Comparison of ENCODE assay signal across 8 cellular contexts in the genomic region with DNA sequence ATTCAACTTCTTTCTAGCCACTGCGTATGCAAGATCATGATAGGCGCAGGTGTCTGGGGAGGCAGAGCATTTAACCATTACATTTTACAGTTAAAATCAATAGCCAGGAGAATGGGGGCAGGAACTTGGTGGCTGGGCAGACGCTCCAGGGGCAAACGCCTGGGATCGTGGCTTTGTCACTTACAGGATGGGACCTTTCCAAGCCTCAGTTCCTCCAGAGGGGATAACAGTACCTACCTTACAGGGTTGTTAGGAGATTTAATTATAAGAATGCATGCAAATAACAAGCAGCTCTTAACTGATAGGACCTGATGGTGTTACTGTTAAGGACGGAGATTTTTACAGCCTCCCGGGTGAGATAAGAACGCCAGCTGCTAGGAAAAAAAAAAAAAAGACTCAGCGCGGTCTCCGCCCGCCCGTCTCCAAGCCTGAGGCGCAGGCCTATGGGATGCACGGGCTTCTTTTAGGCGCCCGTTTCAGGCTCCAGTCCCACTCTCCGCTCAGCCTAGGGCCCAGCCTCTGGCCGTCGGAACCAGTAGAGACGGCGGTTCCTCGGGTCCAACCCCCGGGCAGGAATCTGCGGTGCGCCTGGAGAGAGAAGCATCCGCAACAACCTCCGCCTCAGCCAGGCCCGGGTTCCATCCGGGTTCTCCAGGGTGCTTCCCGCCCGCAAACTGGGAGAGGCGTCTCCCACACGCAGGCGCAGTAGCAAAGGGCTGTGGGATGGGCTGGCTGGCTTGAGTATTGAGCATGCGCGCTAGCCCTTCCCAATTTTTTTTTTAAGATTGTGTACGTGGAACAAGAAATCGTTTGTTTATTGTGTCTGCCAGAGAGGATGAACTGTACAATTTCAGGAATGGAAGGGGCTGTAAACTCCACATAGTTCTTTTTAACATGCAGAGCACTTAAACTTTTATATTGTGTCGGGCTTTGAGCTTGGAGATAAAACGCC. TPM values are rescaled to one million over a fixed set of nuclear protein-coding genes. Genes with fewer than 3 reads are reported as not detected.
A peak's percentile ranks its signal among the peaks of the same experiment; 100 is the strongest.
DNase-seq lines count a peak whose midpoint lies in the region; ATAC-seq and TF ChIP-seq lines count a peak whose summit lies in the region.

TSS of gene FAM200C (minus strand) at position 653 of the 952 bp plus-strand sequence. CDS start 4,564 bp downstream, outside the sequence.

- peaks cover 4 to 14% of the 10 kb centered on the region in 2 experiments; a peak in 2 of 4 replicates for H3K36me3 ChIP-seq in HCT116 (ENCODE audit: control insufficient read depth in 1 of 2, insufficient read depth in 2 of 2, low read length in 2 of 2)
- H3K36me3 ChIP-seq in MM.1S (replicated peaks; ENCODE audit: insufficient read depth, low read length) = peaks cover 6% of the 10 kb centered on the region
- H3K36me3 ChIP-seq in neural progenitor cell = peaks cover 3% of the 10 kb centered on the region
- H3K36me3 ChIP-seq in stomach smooth muscle (ENCODE audit: control insufficient read depth in 2 of 2, insufficient read depth in 2 of 2, low read length in 2 of 2) = peaks cover 18 to 21% of the 10 kb centered on the region in 2 donors

- H3K4me3 ChIP-seq in HCT116 (replicated peaks in 1 of 2; ENCODE audit: low read depth in 1 of 2, low read length in 2 of 2) (peak within 1 kb of the TSS; percentile 69 to 83), MM.1S (ENCODE audit: low read length) (peak within 1 kb of the TSS; percentile 77), foreskin fibroblast (ENCODE audit: low read depth in 1 of 2, low read length in 2 of 2) (peak within 1 kb of the TSS; percentile 80 to 85), neural progenitor cell (peak within 1 kb of the TSS; percentile 92), stomach smooth muscle (ENCODE audit: low read length in 2 of 2) (peak within 1 kb of the TSS; percentile 81 to 90)

- peaks cover 19% of the 10 kb centered on the region for H3K79me2 ChIP-seq in HCT116 (ENCODE audit: insufficient read depth, low read length)
- peaks cover 15% of the 10 kb centered on the region for H3K79me2 ChIP-seq in MM.1S (ENCODE audit: low read length)
- H3K79me2 ChIP-seq in neural progenitor cell (ENCODE audit: low read depth) = peaks cover 49% of the 10 kb centered on the region

- TF ChIP-seq CTCF in HCT116 (IDR thresholded peaks at IDR 0.05 in 2 of 3, conservative IDR thresholded peaks at IDR 0.05 in 1 of 3; ENCODE audit: borderline replicate concordance in 1 of 3, insufficient read depth in 1 of 3, low read depth in 2 of 3, low read length in 2 of 3) (no peak), MM.1S (IDR thresholded peaks at IDR 0.05; ENCODE audit: low read length) (no peak), foreskin fibroblast (IDR thresholded peaks at IDR 0.05; ENCODE audit: low read depth, low read length) (no peak), neural progenitor cell (IDR thresholded peaks at IDR 0.05) (no peak)

- H3K4me2 ChIP-seq in HCT116 (ENCODE audit: low read length) (peak within 1 kb of the TSS; percentile 83), MM.1S (ENCODE audit: low read depth, low read length) (peak within 1 kb of the TSS; percentile 63), neural progenitor cell (peak within 1 kb of the TSS; percentile 100)

- peak within 1 kb of the TSS; percentile 56 for H2AFZ ChIP-seq in HCT116 (ENCODE audit: low read depth, low read length, poor library complexity, severe bottlenecking)
- H2AFZ ChIP-seq in MM.1S (ENCODE audit: low read length) = peak within 1 kb of the TSS; percentile 66
- peak within 1 kb of the TSS; percentile 89 for H2AFZ ChIP-seq in neural progenitor cell (replicated peaks)

- peak; percentile 94 for TF ChIP-seq POLR2A in HCT116 (IDR thresholded peaks at IDR 0.05; ENCODE audit: borderline replicate concordance, extremely low read depth, insufficient read depth, insufficient read length)

- H3F3A ChIP-seq in MM.1S (ENCODE audit: insufficient read depth, low read length) (peaks cover 7% of the 10 kb centered on the region; the same call in 1 of the 2 replicates), neural progenitor cell (ENCODE audit: low read depth) (peaks cover 23% of the 10 kb centered on the region)

- TF ChIP-seq RAD21 in HCT116 (IDR thresholded peaks at IDR 0.05; ENCODE audit: low read depth) = no peak

- H3K36me3 Mint-ChIP-seq in neural progenitor cell = peaks cover 17% of the 10 kb centered on the region

- CTCF ChIA-PET in HCT116 (lab: Charles Lee) = interaction anchor here (1.7 to 2.8 kb wide), 2 partner anchors 10 to 378 kb away, joined by 6 to 21 read pairs; no protein-coding TSS in a partner anchor

- DNase-seq in GDM1 (lab: John Stamatoyannopoulos, UW) (peak; percentile 78), HCT116 (ENCODE audit: low read depth, low spot score) (peak; percentile 86), MM.1S (peak; percentile 86), SHP77 (lab: John Stamatoyannopoulos, UW) (peak; percentile 80 to 89), activated gamma-delta T cell treated with Interleukin-2 at 50 U/mL for 16 hours (peak; percentile 51), foreskin fibroblast (peak; percentile 89 to 96), neural progenitor cell (ENCODE audit: low spot score) (peak; percentile 95)

- POLR2A ChIA-PET in HCT116 (lab: Charles Lee) = interaction anchor here (1.2 to 1.5 kb wide), 2 partner anchors 11 to 22 kb away, joined by 4 read pairs; partner anchors contain the start of gene PTTG1

- H4K20me1 ChIP-seq in HCT116 (ENCODE audit: insufficient read depth) (no peaks in the 10 kb centered on the region), MM.1S (ENCODE audit: insufficient read depth, low read length) (no peaks in the 10 kb centered on the region), neural progenitor cell (ENCODE audit: low read depth) (peaks cover 18% of the 10 kb centered on the region)

- no peaks in the 10 kb centered on the region for H3K27me3 Mint-ChIP-seq in neural progenitor cell (ENCODE audit: insufficient read depth, low read depth)

- RAD21 ChIA-PET in HCT116 (lab: Charles Lee; ENCODE audit: low non-redundant PET in 1 of 2, low total read pairs in 2 of 2, uncharacterized antibody in 2 of 2, unreplicated experiment in 2 of 2) = no interaction called here

- TSS peak; percentile 69 for BruUV-seq in HCT116 (replicated peaks; lab: Mats Ljungman, UMichigan)

- H3K27me3 ChIP-seq in HCT116 (ENCODE audit: insufficient read depth, low read length) = no peaks in the 10 kb centered on the region
- H3K27me3 ChIP-seq in MM.1S (replicated peaks; ENCODE audit: insufficient read depth, low read length) = no peaks in the 10 kb centered on the region
- no peaks in the 10 kb centered on the region for H3K27me3 ChIP-seq in neural progenitor cell
- H3K27me3 ChIP-seq in stomach smooth muscle (ENCODE audit: control insufficient read depth in 1 of 2, insufficient read depth in 2 of 2, low read length in 2 of 2) = no peaks in the 10 kb centered on the region

- no peaks in the 10 kb centered on the region for H3K9me3 Mint-ChIP-seq in neural progenitor cell

- peak; percentile 92 for ATAC-seq in HCT116

- peak within 1 kb of the TSS; percentile 94 for H3K4me3 Mint-ChIP-seq in neural progenitor cell

- intact Hi-C loops in HCT116 (cut with micrococcal nuclease) = no loop called here

- H3K9ac ChIP-seq in HCT116 (ENCODE audit: low read length) (peak within 1 kb of the TSS; percentile 79), MM.1S (ENCODE audit: low read length) (peak within 1 kb of the TSS; percentile 84), neural progenitor cell (peak within 1 kb of the TSS; percentile 99), stomach smooth muscle (ENCODE audit: low read length in 2 of 2) (peak within 1 kb of the TSS; percentile 90 to 91)

- H3K4me1 ChIP-seq in HCT116 (ENCODE audit: control insufficient read depth in 1 of 2, insufficient read depth in 2 of 2, low read length in 2 of 2) = peaks cover 0 to 14% of the 10 kb centered on the region in 2 experiments; a peak in 2 of 4 replicates
- H3K4me1 ChIP-seq in MM.1S (ENCODE audit: low read length) = no peaks in the 10 kb centered on the region
- H3K4me1 ChIP-seq in neural progenitor cell = peaks cover 25% of the 10 kb centered on the region
- H3K4me1 ChIP-seq in stomach smooth muscle (ENCODE audit: control insufficient read depth, insufficient read depth, low read length) = no peaks in the 10 kb centered on the region

- peaks cover 24% of the 10 kb centered on the region for H3K4me1 Mint-ChIP-seq in neural progenitor cell

- H3K27ac Mint-ChIP-seq in neural progenitor cell = peak within 1 kb of the TSS; percentile 97

- H3K9me2 ChIP-seq in HCT116 (ENCODE audit: insufficient read depth) (no peaks in the 10 kb centered on the region), MM.1S (replicated peaks; ENCODE audit: insufficient read depth, low read length) (no peaks in the 10 kb centered on the region)

- peak within 1 kb of the TSS; percentile 62 for H3K27ac ChIP-seq in HCT116 (ENCODE audit: low read depth, low read length)
- peak within 1 kb of the TSS; percentile 41; the same call in 1 of the 2 replicates for H3K27ac ChIP-seq in MM.1S (ENCODE audit: low read length)
- H3K27ac ChIP-seq in neural progenitor cell = peak within 1 kb of the TSS; percentile 89
- peak within 1 kb of the TSS; percentile 84 for H3K27ac ChIP-seq in stomach smooth muscle (ENCODE audit: low read length)

- H3K9me3 ChIP-seq in HCT116 (ENCODE audit: control insufficient read depth in 1 of 2, insufficient read depth in 1 of 2, low read depth in 1 of 2, low read length in 2 of 2) = no peaks in the 10 kb centered on the region
- H3K9me3 ChIP-seq in MM.1S (replicated peaks; ENCODE audit: insufficient read depth, low read length) = no peaks in the 10 kb centered on the region
- no peaks in the 10 kb centered on the region for H3K9me3 ChIP-seq in neural progenitor cell (ENCODE audit: low read depth)
- H3K9me3 ChIP-seq in stomach smooth muscle (ENCODE audit: control insufficient read depth in 2 of 2, low read length in 2 of 2) = no peaks in the 10 kb centered on the region

TF ChIP-seq in HCT116, 20 proteins besides CTCF, POLR2A, EP300 and RAD21:
- peak; percentile 67; the same call in 1 of the 2 replicates for TF ChIP-seq SIN3A (IDR thresholded peaks at IDR 0.05; ENCODE audit: low read depth)
- TF ChIP-seq ZFX (IDR thresholded peaks at IDR 0.05) = peak; percentile 98
- no peak for TF ChIP-seq EGR1 (IDR thresholded peaks at IDR 0.05; ENCODE audit: low read depth)
- TF ChIP-seq, protein P1, sequence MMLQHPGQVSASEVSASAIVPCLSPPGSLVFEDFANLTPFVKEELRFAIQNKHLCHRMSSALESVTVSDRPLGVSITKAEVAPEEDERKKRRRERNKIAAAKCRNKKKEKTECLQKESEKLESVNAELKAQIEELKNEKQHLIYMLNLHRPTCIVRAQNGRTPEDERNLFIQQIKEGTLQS (IDR thresholded peaks at IDR 0.05) = no peak
- TF ChIP-seq POLR2AphosphoS5 (IDR thresholded peaks at IDR 0.05; ENCODE audit: low read depth, low read length) = peak; percentile 97

RNA-seq across cellular contexts. Expression of gene FAM200C, which starts in this region (rescaled TPM):
- total RNA-seq in HCT116 (2021; ENCODE audit: unreplicated experiment) (4.2 TPM), neural progenitor cell (ENCODE audit: low replicate concordance) (15.8 and 25.3 TPM in 2 replicates)
- 0.90 and 1.6 TPM in 2 replicates for polyA plus RNA-seq in HCT116 (2012)

Comparison
In these comparisons a context has a peak if more than half of its experiments do, and no peak if none do; other contexts are left out.
1. Peak in every context shown above with its lines: DNase-seq, ATAC-seq, H3K4me3 ChIP-seq and H3K27ac ChIP-seq.